In the genomic region with DNA sequence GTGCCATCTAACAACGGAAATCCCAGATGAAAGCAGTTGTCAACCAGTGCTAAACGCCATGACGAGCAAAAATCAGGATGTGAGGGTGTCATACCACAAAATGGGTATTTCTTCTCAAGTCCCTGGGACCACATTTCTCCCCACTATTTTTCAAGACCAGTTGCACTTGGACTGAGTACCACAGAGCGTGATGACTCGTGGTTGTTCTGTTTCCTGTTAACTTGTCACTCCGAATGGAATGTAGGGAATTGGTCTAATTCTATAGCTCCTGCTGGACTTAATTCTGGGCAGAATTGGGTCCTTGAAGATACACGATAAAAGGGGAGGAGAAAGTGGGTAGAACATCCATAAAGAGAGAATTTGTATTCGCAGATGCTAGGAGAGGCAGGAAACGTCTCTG, we compare ENCODE assay signal across 16 cellular contexts.
A peak's percentile ranks its signal among the peaks of the same experiment; 100 is the strongest.
DNase-seq lines count a peak whose midpoint lies in the region; TF ChIP-seq lines count a peak whose summit lies in the region.
"Had no signal": no experiment of that assay in that cellular context is flagged by ENCODE, and none has a peak within 500 bp of the region (broad histone marks: within the 10 kb centered on the region; RNA-seq: fewer than 3 reads in every experiment).

No MANE protein-coding gene starts in this region.

- no peaks in the 10 kb centered on the region for H3K36me3 ChIP-seq in trophoblast cell (ENCODE audit: control insufficient read depth in 1 of 2, insufficient read depth in 2 of 2, low read length in 2 of 2)

- no peaks in the 10 kb centered on the region for H3K27me3 ChIP-seq in trophoblast cell (ENCODE audit: insufficient read depth, low read length)
- H3K27me3 ChIP-seq: hepatocyte had no signal

- H3K4me3 ChIP-seq in epithelial cell of esophagus (ENCODE audit: low read length) (no peak overlapping the region), trophoblast cell (ENCODE audit: low read depth, low read length) (no peak overlapping the region)
- H3K4me3 ChIP-seq: hepatocyte had no signal

- H2BK120ac ChIP-seq in trophoblast cell (ENCODE audit: insufficient read depth, low read length, poor library complexity): no peak overlapping the region

- H3K23ac ChIP-seq in trophoblast cell (ENCODE audit: low read length): no peak overlapping the region

- TF ChIP-seq CTCF in epithelial cell of esophagus (IDR thresholded peaks at IDR 0.05; ENCODE audit: insufficient read depth, low read depth, low read length, missing control alignments): no peak

- H4K91ac ChIP-seq in trophoblast cell (ENCODE audit: low read depth, low read length): no peak overlapping the region

- no peaks in the 10 kb centered on the region for H3K4me1 ChIP-seq in trophoblast cell (ENCODE audit: control insufficient read depth in 1 of 2, insufficient read depth in 2 of 2, low read length in 2 of 2)
- H3K4me1 ChIP-seq: parathyroid adenoma had no signal

- H4K8ac ChIP-seq in trophoblast cell (ENCODE audit: low read depth, low read length): no peak overlapping the region

- no peak overlapping the region for H2BK5ac ChIP-seq in trophoblast cell (ENCODE audit: low read depth, low read length, poor library complexity)

- H4K12ac ChIP-seq in trophoblast cell (ENCODE audit: low read depth, low read length): no peak overlapping the region

- H3K4me2 ChIP-seq in trophoblast cell (ENCODE audit: low read length): no peak overlapping the region
- H3K4me2 ChIP-seq: hepatocyte had no signal

- DNase-seq in GM04503 (ENCODE audit: low read depth) (peak; percentile 28), LHCN-M2 (ENCODE audit: low read depth) (peak; percentile 54), epithelial cell of esophagus (ENCODE audit: low read depth) (peak; percentile 43), renal cortical epithelial cell (ENCODE audit: low read depth) (peak; percentile 54), Kasumi-1 (lab: John Stamatoyannopoulos, UW) (no peak), trophoblast cell (no peak), NCI-H82 treated with DMSO at 0.1 percent for 48 hours (lab: John Stamatoyannopoulos, UW; ENCODE audit: unreplicated experiment) (no peak)
- DNase-seq: activated CD4-positive, alpha-beta T cell treated with anti-CD3 and anti-CD28 coated beads, Interleukin-2, amount 10 ng/mL, durations not matched to agents 24 days and 14 days; activated naive CD8-positive, alpha-beta T cell treated with anti-CD3 and anti-CD28 coated beads, Interleukin-2, amount 10 ng/mL, durations not matched to agents 7 days and 5 days; GF-D8; NCI-H1048; NCI-H2171; SIG-M5; T-helper 9 cell had no signal

- WGBS in trophoblast cell (ENCODE audit: extremely low coverage, insufficient coverage, insufficient read length): no CpG with 5 or more reads among the region's 9 CpGs

- H3K9ac ChIP-seq in trophoblast cell (ENCODE audit: low read length): no peak overlapping the region
- H3K9ac ChIP-seq: parathyroid adenoma had no signal

- no peak overlapping the region for H2AK5ac ChIP-seq in trophoblast cell (ENCODE audit: low read length)

- H3K9me3 ChIP-seq in trophoblast cell (ENCODE audit: insufficient read depth, low read depth, low read length): no peaks in the 10 kb centered on the region

- H2AFZ ChIP-seq in trophoblast cell (ENCODE audit: insufficient read depth, low read length, poor library complexity): no peak overlapping the region
- H2AFZ ChIP-seq: hepatocyte, parathyroid adenoma had no signal

- no peak overlapping the region for H2BK12ac ChIP-seq in trophoblast cell (ENCODE audit: low read length)

- H3K18ac ChIP-seq in trophoblast cell (ENCODE audit: low read length): no peak overlapping the region

- no peaks in the 10 kb centered on the region for H3K79me1 ChIP-seq in trophoblast cell (ENCODE audit: low read length)

- H3K27ac ChIP-seq in trophoblast cell (ENCODE audit: low read depth, low read length): no peak overlapping the region
- H3K27ac ChIP-seq: hepatocyte, parathyroid adenoma had no signal

- no peak overlapping the region for H3K14ac ChIP-seq in trophoblast cell (ENCODE audit: low read length)

- no peak overlapping the region for H3K4ac ChIP-seq in trophoblast cell (ENCODE audit: low read depth, low read length)

- H3K79me2 ChIP-seq in trophoblast cell (ENCODE audit: control insufficient read depth, insufficient read depth, low read length, poor library complexity): no peaks in the 10 kb centered on the region
- H3K79me2 ChIP-seq: hepatocyte, parathyroid adenoma had no signal

Comparison
In these comparisons a context has a peak if more than half of its experiments do, and no peak if none do; other contexts are left out.
1. DNase-seq: peak in GM04503 (single experiment), LHCN-M2 (single experiment), epithelial cell of esophagus (single experiment) and renal cortical epithelial cell (single experiment); none in Kasumi-1 (0 of 2), trophoblast cell (0 of 2) and NCI-H82 treated with DMSO at 0.1 percent for 48 hours (single experiment).